In the genomic region with DNA sequence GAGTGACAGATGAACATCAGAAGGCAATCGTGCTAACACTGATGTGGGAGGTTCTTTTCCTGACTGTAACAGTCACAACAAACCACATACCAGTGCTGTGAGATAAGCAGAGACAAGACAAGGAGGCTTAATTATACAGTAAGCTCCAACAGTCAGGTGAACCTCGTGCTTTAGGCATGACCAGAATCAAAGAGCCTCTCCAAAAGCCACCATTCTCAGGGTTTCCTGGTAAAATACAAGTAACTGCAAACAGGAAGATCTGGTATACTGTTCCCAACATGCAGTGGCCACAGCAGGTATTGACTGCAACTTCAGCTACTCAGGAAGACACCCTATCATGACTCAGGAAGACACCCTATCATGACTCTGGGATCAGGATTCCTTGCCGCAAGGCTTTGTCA, we compare ENCODE assay signal across 10 cellular contexts. TPM values are rescaled to one million over a fixed set of nuclear protein-coding genes. Genes with fewer than 3 reads are reported as not detected.
DNase-seq lines count a peak whose midpoint lies in the region; ATAC-seq and TF ChIP-seq lines count a peak whose summit lies in the region.
"Had no signal": no experiment of that assay in that cellular context is flagged by ENCODE, and none has a peak within 500 bp of the region (broad histone marks: within the 10 kb centered on the region; RNA-seq: fewer than 3 reads in every experiment).

No MANE protein-coding gene starts in this region.

- no TSS peak for BruUV-seq in OCI-LY7 (replicated peaks; lab: Mats Ljungman, UMichigan)

- intact Hi-C loops in OCI-LY7 (cut with micrococcal nuclease; ENCODE audit: unreplicated experiment), result no loop called here

- CTCF ChIA-PET in OCI-LY7 (lab: Charles Lee; ENCODE audit: unreplicated experiment), result no interaction called here

- H3K27ac Mint-ChIP-seq in activated naive CD4-positive, alpha-beta T cell treated with anti-CD3 and anti-CD28 coated beads, Interleukin-2, amount 50 U/mL, for 72 hours, result no peak overlapping the region

- WGBS in smooth muscle cell (ENCODE audit: low lambda C conversion rate), result 16% methylated on average over 3 of the region's 3 CpGs

- peak; percentile 16 to 44 for ATAC-seq in activated naive CD4-positive, alpha-beta T cell treated with anti-CD3 and anti-CD28 coated beads, Interleukin-2, amount 50 U/mL, for 72 hours
- no peak for ATAC-seq in omental fat pad (ENCODE audit: low FRiP score)

- H2AFZ ChIP-seq in OCI-LY7 (ENCODE audit: low read length) (peak overlapping the region; percentile 85; the same call in 1 of the 2 replicates), smooth muscle cell (ENCODE audit: low read depth) (no peak overlapping the region)

- H3K9me3 ChIP-seq in OCI-LY7 (ENCODE audit: low read length) (no peaks in the 10 kb centered on the region), smooth muscle cell (replicated peaks; ENCODE audit: low read depth) (no peaks in the 10 kb centered on the region), MG63 (no peaks in the 10 kb centered on the region)

- H3K4me2 ChIP-seq in OCI-LY7 (ENCODE audit: low read length), result no peak overlapping the region
- H3K4me2 ChIP-seq in smooth muscle cell, result peak overlapping the region; percentile 26

- no peaks in the 10 kb centered on the region for H3K9me2 ChIP-seq in OCI-LY7 (ENCODE audit: insufficient read depth, low read length)

- H3F3A ChIP-seq in smooth muscle cell (ENCODE audit: low read depth), result peaks cover 4% of the 10 kb centered on the region

- H3K36me3 ChIP-seq in OCI-LY7 (ENCODE audit: insufficient read depth, low read length) (no peaks in the 10 kb centered on the region), smooth muscle cell (ENCODE audit: low read depth) (no peaks in the 10 kb centered on the region), MG63 (no peaks in the 10 kb centered on the region)

- no peaks in the 10 kb centered on the region for H3K9me3 Mint-ChIP-seq in activated naive CD4-positive, alpha-beta T cell treated with anti-CD3 and anti-CD28 coated beads, Interleukin-2, amount 50 U/mL, for 72 hours

- no peaks in the 10 kb centered on the region for H3K36me3 Mint-ChIP-seq in activated naive CD4-positive, alpha-beta T cell treated with anti-CD3 and anti-CD28 coated beads, Interleukin-2, amount 50 U/mL, for 72 hours

- H4K20me1 ChIP-seq in OCI-LY7 (ENCODE audit: insufficient read depth, low read length) (no peaks in the 10 kb centered on the region), smooth muscle cell (ENCODE audit: low read depth) (no peaks in the 10 kb centered on the region)

- no peak overlapping the region for H3K27ac ChIP-seq in OCI-LY7 (ENCODE audit: low read depth, low read length, poor library complexity, severe bottlenecking)
- peak overlapping the region; percentile 83 for H3K27ac ChIP-seq in smooth muscle cell (ENCODE audit: low read depth)

- H3K9ac ChIP-seq in smooth muscle cell (ENCODE audit: low read depth), result peak overlapping the region; percentile 17

- no peak for DNase-seq in activated naive CD4-positive, alpha-beta T cell treated with anti-CD3 and anti-CD28 coated beads, Interleukin-2, amount 50 U/mL, for 72 hours (ENCODE audit: low spot score in 2 of 2)
- DNase-seq in activated naive CD4-positive, alpha-beta T cell treated with Interleukin-2 at 50 U/mL for 16 hours, result no peak
- DNase-seq in OCI-LY7 (ENCODE audit: low spot score), result peak; percentile 39
- peak; percentile 49 for DNase-seq in epithelial cell of proximal tubule (ENCODE audit: low read depth)
- DNase-seq in smooth muscle cell (lab: John Stamatoyannopoulos, UW; ENCODE audit: unreplicated experiment), result no peak
- no peak for DNase-seq in omental fat pad (ENCODE audit: low spot score)
- DNase-seq in MG63, result no peak
- DNase-seq in hypothalamus (lab: John Stamatoyannopoulos, UW), result no peak
- DNase-seq: activated naive CD4-positive, alpha-beta T cell treated with anti-CD3 and anti-CD28 coated beads, Interleukin-2, amount 50 U/mL, for 16 hours; NCI-H1436 treated with DMSO at 0.1 percent for 48 hours had no signal

- H3K4me3 ChIP-seq in OCI-LY7 (ENCODE audit: low read depth, low read length, poor library complexity, severe bottlenecking) (no peak overlapping the region), epithelial cell of proximal tubule (ENCODE audit: low read depth, low read length) (no peak overlapping the region), smooth muscle cell (no peak overlapping the region), MG63 (no peak overlapping the region)

- peaks cover 26% of the 10 kb centered on the region for H3K4me1 ChIP-seq in OCI-LY7 (ENCODE audit: insufficient read depth, low read length, poor library complexity, severe bottlenecking)
- peaks cover 9% of the 10 kb centered on the region for H3K4me1 ChIP-seq in smooth muscle cell (ENCODE audit: low read depth)

- POLR2A ChIA-PET in OCI-LY7 (lab: Charles Lee), result interaction anchor here (1.5 kb wide), 1 partner anchor 266 kb away, joined by 3 read pairs; a partner anchor contains a TSS

- H3K27me3 ChIP-seq in smooth muscle cell (ENCODE audit: low read depth) (peaks cover 4% of the 10 kb centered on the region), MG63 (no peaks in the 10 kb centered on the region)

- H3K79me2 ChIP-seq in OCI-LY7 (ENCODE audit: insufficient read depth, low read depth, low read length), result no peaks in the 10 kb centered on the region
- no peaks in the 10 kb centered on the region for H3K79me2 ChIP-seq in smooth muscle cell (ENCODE audit: low read depth)

- peak; percentile 26; the same call in 1 of the 2 replicates for TF ChIP-seq CTCF in OCI-LY7 (conservative IDR thresholded peaks at IDR 0.05; ENCODE audit: low read length)
- peak; percentile 12 for TF ChIP-seq CTCF in epithelial cell of proximal tubule (conservative IDR thresholded peaks at IDR 0.05; ENCODE audit: low read depth, low read length)
- TF ChIP-seq CTCF in smooth muscle cell (IDR thresholded peaks at IDR 0.05; ENCODE audit: borderline replicate concordance, insufficient read depth, poor library complexity, severe bottlenecking), result no peak
- TF ChIP-seq CTCF in omental fat pad (IDR thresholded peaks at IDR 0.05), result no peak

RNA-seq across cellular contexts. Expression of a gene that starts 47.3 kb away (rescaled TPM):
- total RNA-seq in activated naive CD4-positive, alpha-beta T cell treated with anti-CD3 and anti-CD28 coated beads, Interleukin-2, amount 50 U/mL, for 72 hours, result 10 to 100 TPM; 38.7 to 57.9 TPM
- total RNA-seq in OCI-LY7 (2014; rRNA removed; shearing (Covaris generic)), result 32.5 and 35.1 TPM in 2 replicates
- total RNA-seq in OCI-LY7 (2022) (69.8 and 70.6 TPM in 2 replicates), epithelial cell of proximal tubule (9.5 and 13.4 TPM in 2 replicates), smooth muscle cell (39.4 and 40.7 TPM in 2 replicates), omental fat pad (10 to 100 TPM; 17.4 to 32.0 (median 22.8) TPM)
- polyA plus RNA-seq in smooth muscle cell, result 4.0 and 4.7 TPM in 2 replicates
- 16.1 and 22.8 TPM in 2 replicates for total RNA-seq in MG63 (2014; rRNA removed; shearing (Covaris generic); ENCODE audit: low replicate concordance)

Comparison
In these comparisons a context has a peak if more than half of its experiments do, and no peak if none do; other contexts are left out.
1. DNase-seq: peak in OCI-LY7 (single experiment) and epithelial cell of proximal tubule (single experiment); none in activated naive CD4-positive, alpha-beta T cell treated with anti-CD3 and anti-CD28 coated beads, Interleukin-2, amount 50 U/mL, for 72 hours (0 of 2), activated naive CD4-positive, alpha-beta T cell treated with Interleukin-2 at 50 U/mL for 16 hours (single experiment), smooth muscle cell (single experiment), omental fat pad (single experiment), MG63 (single experiment) and hypothalamus (0 of 51).
2. CTCF ChIP-seq: peak in OCI-LY7 (single experiment) and epithelial cell of proximal tubule (single experiment); none in smooth muscle cell (single experiment) and omental fat pad (0 of 3).